In the genomic region with DNA sequence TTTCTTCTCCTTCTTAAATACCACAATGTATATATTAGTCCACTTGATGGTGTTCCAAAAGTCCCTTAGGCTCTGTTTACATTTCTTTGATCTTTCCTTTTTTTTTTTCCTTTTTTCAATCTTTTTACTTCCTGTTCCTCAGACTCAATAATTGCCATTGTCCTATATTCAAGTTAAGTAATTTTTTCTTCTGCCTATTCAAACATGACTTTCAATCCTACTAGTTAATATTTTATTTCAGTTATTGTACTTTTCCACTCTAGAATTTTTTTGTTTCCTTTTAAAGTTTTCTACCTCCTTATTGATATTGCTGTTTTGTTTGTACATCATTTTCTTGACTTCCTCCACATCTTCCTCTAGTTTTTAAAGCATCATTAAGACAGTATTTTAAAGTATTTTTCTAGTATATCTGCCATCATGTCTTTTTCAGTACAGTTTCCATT, we compare ENCODE assay signal across 17 cellular contexts. TPM values are rescaled to one million over a fixed set of nuclear protein-coding genes. Genes with fewer than 3 reads are reported as not detected.
DNase-seq lines count a peak whose midpoint lies in the region; ATAC-seq, FAIRE-seq and TF ChIP-seq lines count a peak whose summit lies in the region.
"Had no signal": no experiment of that assay in that cellular context is flagged by ENCODE, and none has a peak within 500 bp of the region (broad histone marks: within the 10 kb centered on the region; RNA-seq: fewer than 3 reads in every experiment).

No MANE protein-coding gene starts in this region.

- H3K36me3 ChIP-seq in small intestine (ENCODE audit: control insufficient read depth in 2 of 2, insufficient read depth in 2 of 2, low read length in 2 of 2), result no peaks in the 10 kb centered on the region
- H3K36me3 ChIP-seq in PC-3 (ENCODE audit: low read depth, low read length), result no peaks in the 10 kb centered on the region

- no peak overlapping the region for H3K27ac ChIP-seq in small intestine (ENCODE audit: low read depth in 1 of 2, low read length in 1 of 2)
- H3K27ac ChIP-seq in PC-3 (ENCODE audit: low read length), result no peak overlapping the region

- peak overlapping the region; percentile 12 for H3K4me3 Mint-ChIP-seq in activated CD8-positive, alpha-beta T cell treated with anti-CD3 and anti-CD28 coated beads for 36 hours
- H3K4me3 Mint-ChIP-seq in activated CD8-positive, alpha-beta T cell treated with anti-CD3 and anti-CD28 coated beads, Interleukin-2, amount 10 ng/mL, durations not matched to agents 7 days and 5 days, result no peak overlapping the region
- H3K4me3 Mint-ChIP-seq in T-helper 17 cell (peak overlapping the region; percentile 12), endothelial cell (ENCODE audit: unreplicated experiment) (no peak overlapping the region)
- H3K4me3 Mint-ChIP-seq: CD8-positive, alpha-beta T cell had no signal

- FAIRE-seq in G401.6 (lab: Jason Lieb, UNC) (peak; percentile 8), small intestine (lab: Jason Lieb, UNC) (no peak)
- FAIRE-seq: GM19239, H1 had no signal

- peaks cover 2% of the 10 kb centered on the region for H3K27me3 Mint-ChIP-seq in activated CD8-positive, alpha-beta T cell treated with anti-CD3 and anti-CD28 coated beads for 36 hours
- peaks cover 2% of the 10 kb centered on the region for H3K27me3 Mint-ChIP-seq in activated CD8-positive, alpha-beta T cell treated with anti-CD3 and anti-CD28 coated beads, Interleukin-2, amount 10 ng/mL, durations not matched to agents 7 days and 5 days (ENCODE audit: low read depth)
- H3K27me3 Mint-ChIP-seq in T-helper 17 cell, result peaks cover 10% of the 10 kb centered on the region
- peaks cover 3% of the 10 kb centered on the region for H3K27me3 Mint-ChIP-seq in endothelial cell (ENCODE audit: unreplicated experiment)

- H3K9ac ChIP-seq in PC-3 (ENCODE audit: low read length), result no peak overlapping the region

- no peaks in the 10 kb centered on the region for H3F3A ChIP-seq in PC-3 (ENCODE audit: low read length, unreplicated experiment)

- H3K9me3 ChIP-seq in T-helper 17 cell (ENCODE audit: control insufficient read depth, low read length, poor library complexity, severe bottlenecking) (no peaks in the 10 kb centered on the region), small intestine (ENCODE audit: control insufficient read depth, low read depth) (no peaks in the 10 kb centered on the region), PC-3 (ENCODE audit: low read length) (no peaks in the 10 kb centered on the region)

- H3K79me2 ChIP-seq in PC-3 (ENCODE audit: low read length), result no peaks in the 10 kb centered on the region

- intact Hi-C loops in activated CD8-positive, alpha-beta T cell treated with anti-CD3 and anti-CD28 coated beads for 36 hours (cut with micrococcal nuclease), result no loop called here
- intact Hi-C loops in PC-3 (cut with micrococcal nuclease), result no loop called here

- POLR2A ChIA-PET in activated CD8-positive, alpha-beta T cell treated with anti-CD3 and anti-CD28 coated beads for 36 hours (lab: Charles Lee), result no interaction called here
- POLR2A ChIA-PET in activated CD8-positive, alpha-beta T cell treated with anti-CD3 and anti-CD28 coated beads, Interleukin-2, amount 10 ng/mL, durations not matched to agents 7 days and 5 days (lab: Charles Lee), result no interaction called here
- POLR2A ChIA-PET in PC-3 (lab: Charles Lee; ENCODE audit: unreplicated experiment), result no interaction called here

- H3K4me1 ChIP-seq in small intestine (ENCODE audit: control insufficient read depth in 2 of 2, insufficient read depth in 1 of 2, low read depth in 1 of 2, low read length in 1 of 2), result no peaks in the 10 kb centered on the region
- no peaks in the 10 kb centered on the region for H3K4me1 ChIP-seq in PC-3 (ENCODE audit: insufficient read depth, low read length)

- no peak for DNase-seq in activated CD8-positive, alpha-beta T cell treated with anti-CD3 and anti-CD28 coated beads for 36 hours
- DNase-seq in activated CD8-positive, alpha-beta T cell treated with anti-CD3 and anti-CD28 coated beads, Interleukin-2, amount 10 ng/mL, durations not matched to agents 7 days and 5 days, result no peak
- DNase-seq in T-helper 17 cell, result no peak
- peak; percentile 8 for DNase-seq in small intestine
- DNase-seq in SHP77 (lab: John Stamatoyannopoulos, UW), result no peak
- no peak for DNase-seq in PC-3
- no peak for DNase-seq in endothelial cell (ENCODE audit: low spot score)
- DNase-seq: 8988T; CD8-positive, alpha-beta T cell; Karpas-422; NCI-H1105 treated with DMSO at 0.1 percent for 48 hours; NCI-H1694 treated with DMSO at 0.1 percent for 48 hours; NCI-H446; NK-92 treated with Interleukin-12 subunit alpha and Interleukin-12 subunit beta, amount 100 ng/mL, for 24 hours had no signal

- no peaks in the 10 kb centered on the region for H3K9me2 ChIP-seq in PC-3 (replicated peaks; ENCODE audit: low read length)

- H3K27ac Mint-ChIP-seq in activated CD8-positive, alpha-beta T cell treated with anti-CD3 and anti-CD28 coated beads for 36 hours, result no peak overlapping the region
- H3K27ac Mint-ChIP-seq in activated CD8-positive, alpha-beta T cell treated with anti-CD3 and anti-CD28 coated beads, Interleukin-2, amount 10 ng/mL, durations not matched to agents 7 days and 5 days, result no peak overlapping the region
- H3K27ac Mint-ChIP-seq in T-helper 17 cell, result peak overlapping the region; percentile 67
- no peak overlapping the region for H3K27ac Mint-ChIP-seq in endothelial cell (ENCODE audit: unreplicated experiment)
- H3K27ac Mint-ChIP-seq: CD8-positive, alpha-beta T cell had no signal

- no peaks in the 10 kb centered on the region for H3K9me3 Mint-ChIP-seq in activated CD8-positive, alpha-beta T cell treated with anti-CD3 and anti-CD28 coated beads for 36 hours
- H3K9me3 Mint-ChIP-seq in activated CD8-positive, alpha-beta T cell treated with anti-CD3 and anti-CD28 coated beads, Interleukin-2, amount 10 ng/mL, durations not matched to agents 7 days and 5 days (ENCODE audit: insufficient read depth), result no peaks in the 10 kb centered on the region
- H3K9me3 Mint-ChIP-seq in endothelial cell (ENCODE audit: unreplicated experiment), result no peaks in the 10 kb centered on the region
- H3K9me3 Mint-ChIP-seq: CD8-positive, alpha-beta T cell had no signal

- H3K36me3 Mint-ChIP-seq in activated CD8-positive, alpha-beta T cell treated with anti-CD3 and anti-CD28 coated beads for 36 hours (ENCODE audit: low read depth), result no peaks in the 10 kb centered on the region
- no peaks in the 10 kb centered on the region for H3K36me3 Mint-ChIP-seq in activated CD8-positive, alpha-beta T cell treated with anti-CD3 and anti-CD28 coated beads, Interleukin-2, amount 10 ng/mL, durations not matched to agents 7 days and 5 days (ENCODE audit: low read depth)
- peaks cover under 1% of the 10 kb centered on the region for H3K36me3 Mint-ChIP-seq in T-helper 17 cell (ENCODE audit: low read depth)
- no peaks in the 10 kb centered on the region for H3K36me3 Mint-ChIP-seq in endothelial cell (ENCODE audit: low read depth, unreplicated experiment)
- H3K36me3 Mint-ChIP-seq: CD8-positive, alpha-beta T cell had no signal

- CTCF ChIA-PET in activated CD8-positive, alpha-beta T cell treated with anti-CD3 and anti-CD28 coated beads for 36 hours (lab: Charles Lee), result interaction anchor here (1.0 kb wide), 1 partner anchor 12 kb away, joined by 4 read pairs; no protein-coding TSS in a partner anchor
- CTCF ChIA-PET in activated CD8-positive, alpha-beta T cell treated with anti-CD3 and anti-CD28 coated beads, Interleukin-2, amount 10 ng/mL, durations not matched to agents 7 days and 5 days (lab: Charles Lee), result no interaction called here
- CTCF ChIA-PET in PC-3 (lab: Charles Lee), result no interaction called here

- no peak overlapping the region for H3K4me3 ChIP-seq in small intestine (ENCODE audit: low read depth in 1 of 2, low read length in 2 of 2)
- H3K4me3 ChIP-seq in PC-3 (ENCODE audit: low read length), result no peak overlapping the region

- ATAC-seq in activated CD8-positive, alpha-beta T cell treated with anti-CD3 and anti-CD28 coated beads for 36 hours, result no peak
- no peak for ATAC-seq in activated CD8-positive, alpha-beta T cell treated with anti-CD3 and anti-CD28 coated beads, Interleukin-2, amount 10 ng/mL, durations not matched to agents 7 days and 5 days
- ATAC-seq in T-helper 17 cell (no peak), PC-3 (no peak)
- ATAC-seq: CD8-positive, alpha-beta T cell had no signal

- TF ChIP-seq CTCF in activated CD8-positive, alpha-beta T cell treated with anti-CD3 and anti-CD28 coated beads for 36 hours (IDR thresholded peaks at IDR 0.05), result no peak
- no peak for TF ChIP-seq CTCF in PC-3 (conservative IDR thresholded peaks at IDR 0.05; ENCODE audit: low read depth, low read length)
- no peak for TF ChIP-seq CTCF in endothelial cell (IDR thresholded peaks at IDR 0.05; ENCODE audit: unreplicated experiment)

- no peaks in the 10 kb centered on the region for H4K20me1 ChIP-seq in PC-3 (ENCODE audit: low read length)

- H3K4me2 ChIP-seq in PC-3 (ENCODE audit: low read length), result no peak overlapping the region

- peaks cover 16% of the 10 kb centered on the region for H3K4me1 Mint-ChIP-seq in activated CD8-positive, alpha-beta T cell treated with anti-CD3 and anti-CD28 coated beads for 36 hours (ENCODE audit: low read depth)
- H3K4me1 Mint-ChIP-seq in activated CD8-positive, alpha-beta T cell treated with anti-CD3 and anti-CD28 coated beads, Interleukin-2, amount 10 ng/mL, durations not matched to agents 7 days and 5 days (ENCODE audit: low read depth), result peaks cover 12% of the 10 kb centered on the region
- H3K4me1 Mint-ChIP-seq in T-helper 17 cell, result peaks cover 11% of the 10 kb centered on the region
- peaks cover 14% of the 10 kb centered on the region for H3K4me1 Mint-ChIP-seq in endothelial cell (ENCODE audit: unreplicated experiment)

- no peak overlapping the region for H2AFZ ChIP-seq in PC-3 (ENCODE audit: low read length)

- no TSS peak for BruUV-seq in PC-3 (replicated peaks; lab: Mats Ljungman, UMichigan)

- H3K27me3 ChIP-seq in small intestine (ENCODE audit: control insufficient read depth in 2 of 2, insufficient read depth in 2 of 2, low read length in 2 of 2) (no peaks in the 10 kb centered on the region), PC-3 (ENCODE audit: low read length) (no peaks in the 10 kb centered on the region)

RNA-seq across cellular contexts. Expression of a gene that starts 15.8 kb away (rescaled TPM):
- total RNA-seq in activated CD8-positive, alpha-beta T cell treated with anti-CD3 and anti-CD28 coated beads for 36 hours, result 100 to 1,000 TPM; 356 to 383 TPM
- 100 to 1,000 TPM; 231 to 238 TPM for total RNA-seq in activated CD8-positive, alpha-beta T cell treated with anti-CD3 and anti-CD28 coated beads, Interleukin-2, amount 10 ng/mL, durations not matched to agents 7 days and 5 days
- total RNA-seq in T-helper 17 cell (100 to 1,000 TPM; 169 to 201 TPM), PC-3 (2014; rRNA removed) (73.5 and 116 TPM in 2 replicates), endothelial cell (ENCODE audit: unreplicated experiment) (194 TPM)
- polyA plus RNA-seq in small intestine, result 100 to 1,000 TPM; 245 to 408 (median 340) TPM

Comparison
In these comparisons a context has a peak if more than half of its experiments do, and no peak if none do; other contexts are left out.
1. H3K4me3 Mint-ChIP-seq: peak in activated CD8-positive, alpha-beta T cell treated with anti-CD3 and anti-CD28 coated beads for 36 hours (single experiment) and T-helper 17 cell (single experiment); none in activated CD8-positive, alpha-beta T cell treated with anti-CD3 and anti-CD28 coated beads, Interleukin-2, amount 10 ng/mL, durations not matched to agents 7 days and 5 days (single experiment) and endothelial cell (single experiment).